18 cellular contexts compared by ENCODE assay signal in the genomic region with DNA sequence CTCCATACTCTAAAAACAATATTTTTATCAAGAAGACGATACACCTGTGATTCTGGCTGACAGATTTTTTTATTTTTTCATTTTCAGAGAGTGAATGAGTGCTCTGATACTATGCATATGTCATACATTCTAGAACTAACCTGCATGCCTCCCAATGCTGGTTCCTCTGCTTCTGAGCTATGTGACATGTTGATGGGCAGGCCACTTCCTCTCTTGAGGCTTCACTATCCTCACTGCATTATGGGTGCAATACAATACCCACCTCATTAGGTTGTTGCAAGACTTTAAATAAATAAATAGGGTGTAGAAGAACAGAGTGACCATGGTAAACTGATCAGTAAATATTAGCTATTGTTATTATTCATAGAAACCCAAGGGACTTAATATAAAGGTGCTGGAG.
A peak's percentile ranks its signal among the peaks of the same experiment; 100 is the strongest.
DNase-seq lines count a peak whose midpoint lies in the region; ATAC-seq and TF ChIP-seq lines count a peak whose summit lies in the region.
"Had no signal": no experiment of that assay in that cellular context is flagged by ENCODE, and none has a peak within 500 bp of the region (broad histone marks: within the 10 kb centered on the region; RNA-seq: fewer than 3 reads in every experiment).

No MANE protein-coding gene starts in this region.

- H3K36me3 ChIP-seq in BLaER1: no peaks in the 10 kb centered on the region
- no peaks in the 10 kb centered on the region for H3K36me3 ChIP-seq in MM.1S (replicated peaks; ENCODE audit: insufficient read depth, low read length)
- H3K36me3 ChIP-seq: BLaER1 treated with 17β-estradiol and CSF1 and Interleukin-3, amounts not matched to agents 10 nM and 100 nM had no signal

- no peak overlapping the region for H2AFZ ChIP-seq in MM.1S (ENCODE audit: low read length)

- H3K4me3 ChIP-seq in BLaER1 (no peak overlapping the region), MM.1S (ENCODE audit: low read length) (no peak overlapping the region)
- H3K4me3 ChIP-seq: BLaER1 treated with 17β-estradiol and CSF1 and Interleukin-3, amounts not matched to agents 10 nM and 100 nM had no signal

- H3K27me3 ChIP-seq in BLaER1 (no peaks in the 10 kb centered on the region), MM.1S (replicated peaks; ENCODE audit: insufficient read depth, low read length) (no peaks in the 10 kb centered on the region)
- H3K27me3 ChIP-seq: BLaER1 treated with 17β-estradiol and CSF1 and Interleukin-3, amounts not matched to agents 10 nM and 100 nM had no signal

- H3K4me2 ChIP-seq in BLaER1: 0 out of 2 replicates have a peak overlapping the region, but pooled peaks have one; percentile 8
- H3K4me2 ChIP-seq in MM.1S (ENCODE audit: low read depth, low read length): peak overlapping the region; percentile 45

- no peaks in the 10 kb centered on the region for H3K79me2 ChIP-seq in MM.1S (ENCODE audit: low read length)

- ATAC-seq in GM19463 (IDR thresholded peaks at IDR 0.05; ENCODE audit: unreplicated experiment) (peak; percentile 37), HG02885 (IDR thresholded peaks at IDR 0.05; ENCODE audit: poor library complexity, unreplicated experiment) (peak; percentile 33), GM21786 (IDR thresholded peaks at IDR 0.05; ENCODE audit: unreplicated experiment) (no peak), HG02981 (IDR thresholded peaks at IDR 0.05; ENCODE audit: unreplicated experiment) (no peak)
- ATAC-seq: CD8-positive, alpha-beta T cell had no signal

- peak; percentile 64 for DNase-seq in MM.1S
- no peak for DNase-seq in GM13977 (ENCODE audit: low spot score)
- DNase-seq in GM03348 (ENCODE audit: low spot score): no peak
- DNase-seq: 8988T; Calu3; CD8-positive, alpha-beta T cell; DMS 273 treated with DMSO at 0.1 percent for 48 hours; DMS53; DND-41; EL; H9; KG1 had no signal

- H3K9ac ChIP-seq in BLaER1 (no peak overlapping the region), MM.1S (ENCODE audit: low read length) (peak overlapping the region; percentile 3; the same call in 1 of the 2 replicates)
- H3K9ac ChIP-seq: BLaER1 treated with 17β-estradiol and CSF1 and Interleukin-3, amounts not matched to agents 10 nM and 100 nM had no signal

- TF ChIP-seq CTCF in MM.1S (IDR thresholded peaks at IDR 0.05; ENCODE audit: low read length) (no peak), GM13977 (IDR thresholded peaks at IDR 0.05; ENCODE audit: extremely low read depth, insufficient read depth, missing control alignments) (no peak)

- no peaks in the 10 kb centered on the region for H3K9me2 ChIP-seq in MM.1S (replicated peaks; ENCODE audit: insufficient read depth, low read length)

- no peak overlapping the region for H3K27ac ChIP-seq in BLaER1
- peak overlapping the region; percentile 85 for H3K27ac ChIP-seq in MM.1S (ENCODE audit: low read length)
- H3K27ac ChIP-seq: BLaER1 treated with 17β-estradiol and CSF1 and Interleukin-3, amounts not matched to agents 10 nM and 100 nM had no signal

- H3K4me1 ChIP-seq in BLaER1 (0 out of 2 replicates have a peak, but pooled peaks cover 4% of the 10 kb centered on the region), MM.1S (ENCODE audit: low read length) (peaks cover 47% of the 10 kb centered on the region)

- H3K9me3 ChIP-seq in BLaER1 (no peaks in the 10 kb centered on the region), MM.1S (replicated peaks; ENCODE audit: insufficient read depth, low read length) (no peaks in the 10 kb centered on the region)
- H3K9me3 ChIP-seq: BLaER1 treated with 17β-estradiol and CSF1 and Interleukin-3, amounts not matched to agents 10 nM and 100 nM had no signal

- in situ Hi-C loops in GM13977 (cut with MboI; ENCODE audit: low pct_unique_long_range_greater_than_20kb, low sequenced_read_pairs, unreplicated experiment): no loop called here

- H3F3A ChIP-seq in MM.1S (ENCODE audit: insufficient read depth, low read length): peaks cover 15% of the 10 kb centered on the region

- H4K20me1 ChIP-seq in BLaER1: no peaks in the 10 kb centered on the region
- H4K20me1 ChIP-seq in MM.1S (ENCODE audit: insufficient read depth, low read length): no peaks in the 10 kb centered on the region
- H4K20me1 ChIP-seq: BLaER1 treated with 17β-estradiol and CSF1 and Interleukin-3, amounts not matched to agents 10 nM and 100 nM had no signal

Comparison
In these comparisons a context has a peak if more than half of its experiments do, and no peak if none do; other contexts are left out.
1. ATAC-seq: peak in GM19463 (single experiment) and HG02885 (single experiment); none in GM21786 (single experiment) and HG02981 (single experiment).